In genomic region chr7:116451958-116452729, GRCh38 we compare ENCODE assay signal across 2 cellular contexts.
TF ChIP-seq lines count a peak whose summit lies in the region.

No MANE protein-coding gene starts in this region.

TF ChIP-seq in A549, 52 proteins besides CTCF, POLR2A, EP300 and RAD21:
- TF ChIP-seq CBX2 (IDR thresholded peaks at IDR 0.05; ENCODE audit: borderline replicate concordance, low read depth) (no peak), RARB (CRISPR knock-in tag; IDR thresholded peaks at IDR 0.05) (no peak), ESRRA (IDR thresholded peaks at IDR 0.05; ENCODE audit: borderline replicate concordance, low read length) (no peak), RCOR1 (IDR thresholded peaks at IDR 0.05; ENCODE audit: low read depth, low read length) (no peak), MYC (IDR thresholded peaks at IDR 0.05; ENCODE audit: borderline replicate concordance, low read length) (no peak), JUNB (IDR thresholded peaks at IDR 0.05) (no peak), ZNF302 (CRISPR knock-in tag; IDR thresholded peaks at IDR 0.05) (no peak), NR3C1 (IDR thresholded peaks at IDR 0.05) (no peak)

TF ChIP-seq in GM23338, 12 proteins besides CTCF, POLR2A, EP300 and RAD21:
- TF ChIP-seq CREB1 (CRISPR knock-in tag; IDR thresholded peaks at IDR 0.05; ENCODE audit: low read depth): no peak
- TF ChIP-seq, protein P1, sequence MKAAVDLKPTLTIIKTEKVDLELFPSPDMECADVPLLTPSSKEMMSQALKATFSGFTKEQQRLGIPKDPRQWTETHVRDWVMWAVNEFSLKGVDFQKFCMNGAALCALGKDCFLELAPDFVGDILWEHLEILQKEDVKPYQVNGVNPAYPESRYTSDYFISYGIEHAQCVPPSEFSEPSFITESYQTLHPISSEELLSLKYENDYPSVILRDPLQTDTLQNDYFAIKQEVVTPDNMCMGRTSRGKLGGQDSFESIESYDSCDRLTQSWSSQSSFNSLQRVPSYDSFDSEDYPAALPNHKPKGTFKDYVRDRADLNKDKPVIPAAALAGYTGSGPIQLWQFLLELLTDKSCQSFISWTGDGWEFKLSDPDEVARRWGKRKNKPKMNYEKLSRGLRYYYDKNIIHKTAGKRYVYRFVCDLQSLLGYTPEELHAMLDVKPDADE (IDR thresholded peaks at IDR 0.05): no peak
- no peak for TF ChIP-seq ZNF462 (CRISPR knock-in tag; IDR thresholded peaks at IDR 0.05)
- TF ChIP-seq POLR2AphosphoS5 (IDR thresholded peaks at IDR 0.05; ENCODE audit: low read depth): no peak
- TF ChIP-seq REST (IDR thresholded peaks at IDR 0.05; ENCODE audit: unreplicated experiment): no peak
- TF ChIP-seq EZH2 (IDR thresholded peaks at IDR 0.05; ENCODE audit: low read depth, unreplicated experiment): no peak
- TF ChIP-seq JUNB (IDR thresholded peaks at IDR 0.05; ENCODE audit: unreplicated experiment): no peak
- no peak for TF ChIP-seq NANOG (IDR thresholded peaks at IDR 0.05; ENCODE audit: borderline replicate concordance)
- no peak for TF ChIP-seq ZNF114 (CRISPR knock-in tag; IDR thresholded peaks at IDR 0.05)
- TF ChIP-seq EZH2phosphoT487 (IDR thresholded peaks at IDR 0.05; ENCODE audit: unreplicated experiment): no peak
- no peak for TF ChIP-seq STAT1 (IDR thresholded peaks at IDR 0.05; ENCODE audit: unreplicated experiment)
- no peak for TF ChIP-seq ZNF331 (CRISPR knock-in tag; IDR thresholded peaks at IDR 0.05; ENCODE audit: low read depth)
